Comparison of ENCODE assay signal across 12 cellular contexts in genomic region chr18:37483221-37483971, GRCh38.
DNase-seq lines count a peak whose midpoint lies in the region; ATAC-seq lines count a peak whose summit lies in the region.
"Had no signal": no experiment of that assay in that cellular context is flagged by ENCODE, and none has a peak within 500 bp of the region (broad histone marks: within the 10 kb centered on the region; RNA-seq: fewer than 3 reads in every experiment).

No MANE protein-coding gene starts in this region.

- DNase-seq in D341Med (ENCODE audit: low spot score) (peak; percentile 90), HuH-7 (ENCODE audit: low spot score) (peak; percentile 22), astrocyte of the hippocampus (ENCODE audit: low read depth, low spot score) (peak; percentile 71), iPS-NIHi7 (ENCODE audit: extremely low spot score) (peak; percentile 69), occipital lobe (lab: John Stamatoyannopoulos, UW) (no peak)
- DNase-seq: activated T-cell treated with anti-CD3 and anti-CD28 coated beads, Interleukin-2, amount 50 U/mL, for 1 hour; left ventricle myocardium inferior; NCI-H1694 treated with DMSO at 0.1 percent for 48 hours had no signal

- no peak for ATAC-seq in HG03175 (IDR thresholded peaks at IDR 0.05; ENCODE audit: unreplicated experiment)
- ATAC-seq in HG02763 (IDR thresholded peaks at IDR 0.05; ENCODE audit: unreplicated experiment): no peak
- no peak for ATAC-seq in GM18870 (IDR thresholded peaks at IDR 0.05; ENCODE audit: unreplicated experiment)
- ATAC-seq: stimulated activated effector memory CD8-positive, alpha-beta T cell treated with anti-CD3 and anti-CD28 coated beads, Interleukin-12 subunit alpha, Interleukin-12 subunit beta, amount 100 ng/mL, for 72 hours had no signal
